In genomic region chr10:20863008-20863407, GRCh38 we compare ENCODE assay signal across 26 cellular contexts.
"Had no signal": no experiment of that assay in that cellular context is flagged by ENCODE, and none has a peak within 500 bp of the region (broad histone marks: within the 10 kb centered on the region; RNA-seq: fewer than 3 reads in every experiment).

No MANE protein-coding gene starts in this region.

- H3K4me1 ChIP-seq: stomach, suprapubic skin, testis, thyroid gland, tibial artery, tibial nerve, transverse colon, upper lobe of left lung, upper lobe of right lung, uterus, vagina had no signal

- ATAC-seq: stimulated activated effector memory CD8-positive, alpha-beta T cell treated with anti-CD3 and anti-CD28 coated beads, Interleukin-12 subunit alpha, Interleukin-12 subunit beta, amount 100 ng/mL, for 72 hours; stimulated activated memory B cell treated with anti-CD40 and anti-IgM and Interleukin-4, amounts not matched to agents 10 μg/mL and 1 μg/mL and 100 μg/mL, for 72 hours; stimulated activated naive B cell treated with anti-CD40 and anti-IgM and Interleukin-4, amounts not matched to agents 10 μg/mL and 1 μg/mL and 100 μg/mL, for 72 hours; stimulated activated naive CD8-positive, alpha-beta T cell treated with anti-CD3 and anti-CD28 coated beads, Interleukin-15, amount 100 ng/mL, for 72 hours; stimulated activated naive CD8-positive, alpha-beta T cell treated with anti-CD3 and anti-CD28 coated beads, Interleukin-15, Interleukin-2, amounts not matched to agents 100 U/mL and 50 U/mL, for 24 hours; upper lobe of right lung had no signal

- H3K27ac ChIP-seq: stomach, suprapubic skin, testis, thoracic aorta, thyroid gland, tibial artery, tibial nerve, transverse colon, upper lobe of left lung, upper lobe of right lung, uterus, vagina had no signal

- DNase-seq: stimulated activated CD4-positive, alpha-beta T cell treated with anti-CD3 and anti-CD28 coated beads, Interleukin-2, amount 100 ng/mL, for 48 hours; stimulated activated CD4-positive, alpha-beta T cell treated with anti-CD3 and anti-CD28 coated beads, Interleukin-4, amount 100 ng/mL, for 1 hour; stimulated activated CD4-positive, alpha-beta T cell treated with anti-CD3 and anti-CD28 coated beads, Interleukin-4, amount 100 ng/mL, for 24 hours; stimulated activated CD4-positive, alpha-beta T cell treated with anti-CD3 and anti-CD28 coated beads, Interleukin-4, amount 100 ng/mL, for 4 hours; stimulated activated CD8-positive, alpha-beta memory T cell treated with anti-CD3 and anti-CD28 coated beads, Interleukin-4, amount 100 ng/mL, for 48 hours; stimulated activated naive B cell treated with anti-CD40 and anti-IgM and Interleukin-4, amounts not matched to agents 10 μg/mL and 1 μg/mL and 100 μg/mL, for 72 hours; stimulated activated naive CD4-positive, alpha-beta T cell; stimulated activated naive CD4-positive, alpha-beta T cell treated with Interleukin-2 at 50 U/mL for 16 hours; stimulated activated naive CD8-positive, alpha-beta T cell treated with anti-CD3 and anti-CD28 coated beads, Interleukin-15, amount 100 ng/mL, for 72 hours; stimulated activated naive CD8-positive, alpha-beta T cell treated with anti-CD3 and anti-CD28 coated beads, Interleukin-15, Interleukin-2, amounts not matched to agents 100 U/mL and 50 U/mL, for 24 hours; stomach; substantia nigra; testis; thyroid gland; tibial artery; transverse colon; trophoblast cell; upper lobe of left lung; upper lobe of right lung; uterus had no signal

- H3K4me3 ChIP-seq: stomach, suprapubic skin, testis, thoracic aorta, thyroid gland, tibial artery, tibial nerve, transverse colon, upper lobe of left lung, upper lobe of right lung, uterus, vagina had no signal

- H3K27me3 ChIP-seq: stomach, suprapubic skin, testis, thyroid gland, tibial artery, tibial nerve, transverse colon, upper lobe of left lung, upper lobe of right lung, uterus, vagina had no signal

- H3K36me3 ChIP-seq: stomach, thoracic aorta, tibial artery, tibial nerve, transverse colon, upper lobe of left lung, upper lobe of right lung, uterus, vagina had no signal

- H3K9me3 ChIP-seq: stomach, suprapubic skin, testis, thoracic aorta, thyroid gland, tibial artery, tibial nerve, transverse colon, upper lobe of left lung, upper lobe of right lung, uterus, vagina had no signal
